In the genomic region with DNA sequence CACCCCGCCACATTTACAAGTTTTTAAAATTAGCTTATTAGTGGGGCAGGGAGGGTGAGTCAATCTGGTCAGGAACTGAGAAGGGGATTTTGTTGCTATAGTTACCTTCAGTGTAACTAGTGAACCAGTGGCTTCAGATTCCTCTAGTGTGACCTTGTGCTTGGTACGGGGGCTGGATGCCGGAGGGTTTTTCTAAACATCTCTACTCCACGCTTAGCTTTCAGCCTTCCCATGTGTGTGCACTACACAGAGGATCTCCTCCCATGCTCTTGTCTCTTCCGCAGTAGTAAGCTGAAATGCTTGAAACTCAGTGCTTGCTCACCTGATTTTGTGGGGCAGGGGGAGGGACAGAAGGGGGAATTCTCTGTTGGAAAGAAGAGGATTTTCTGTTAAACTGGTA, we compare ENCODE assay signal across 8 cellular contexts.
DNase-seq lines count a peak whose midpoint lies in the region; ATAC-seq and TF ChIP-seq lines count a peak whose summit lies in the region.

No MANE protein-coding gene starts in this region.

- DNase-seq in GM12864 (ENCODE audit: low read depth) (peak; percentile 58), foreskin keratinocyte (no peak), NCI-H1417 treated with DMSO at 0.1 percent for 48 hours (lab: John Stamatoyannopoulos, UW) (no peak), dedifferentiated amniotic fluid mesenchymal stem cell (ENCODE audit: extremely low spot score) (no peak)
- DNase-seq in activated T-cell treated with anti-CD3 and anti-CD28 coated beads, Interleukin-2, amount 50 U/mL, for 1 hour = no peak

- H3K4me3 ChIP-seq in GM12864 (ENCODE audit: low read depth, low read length) = peak overlapping the region; percentile 9; the same call in 1 of the 2 replicates

- H3K27me3 ChIP-seq in foreskin keratinocyte = no peaks in the 10 kb centered on the region

- no peak overlapping the region for H3K27ac ChIP-seq in foreskin keratinocyte

- ATAC-seq in GM21367 (IDR thresholded peaks at IDR 0.05; ENCODE audit: unreplicated experiment) (peak; percentile 77), HG03442 (IDR thresholded peaks at IDR 0.05; ENCODE audit: unreplicated experiment) (peak; percentile 91), foreskin keratinocyte (peak; percentile 38), GM19324 (IDR thresholded peaks at IDR 0.05; ENCODE audit: low FRiP score, unreplicated experiment) (no peak)

- no peak for TF ChIP-seq CTCF in GM12864 (IDR thresholded peaks at IDR 0.05; ENCODE audit: low read depth, low read length, missing control alignments)
- TF ChIP-seq CTCF in foreskin keratinocyte (conservative IDR thresholded peaks at IDR 0.05) = no peak

- H3K4me1 ChIP-seq in foreskin keratinocyte = no peaks in the 10 kb centered on the region
